ENCODE assay signal across 24 cellular contexts in the genomic region with DNA sequence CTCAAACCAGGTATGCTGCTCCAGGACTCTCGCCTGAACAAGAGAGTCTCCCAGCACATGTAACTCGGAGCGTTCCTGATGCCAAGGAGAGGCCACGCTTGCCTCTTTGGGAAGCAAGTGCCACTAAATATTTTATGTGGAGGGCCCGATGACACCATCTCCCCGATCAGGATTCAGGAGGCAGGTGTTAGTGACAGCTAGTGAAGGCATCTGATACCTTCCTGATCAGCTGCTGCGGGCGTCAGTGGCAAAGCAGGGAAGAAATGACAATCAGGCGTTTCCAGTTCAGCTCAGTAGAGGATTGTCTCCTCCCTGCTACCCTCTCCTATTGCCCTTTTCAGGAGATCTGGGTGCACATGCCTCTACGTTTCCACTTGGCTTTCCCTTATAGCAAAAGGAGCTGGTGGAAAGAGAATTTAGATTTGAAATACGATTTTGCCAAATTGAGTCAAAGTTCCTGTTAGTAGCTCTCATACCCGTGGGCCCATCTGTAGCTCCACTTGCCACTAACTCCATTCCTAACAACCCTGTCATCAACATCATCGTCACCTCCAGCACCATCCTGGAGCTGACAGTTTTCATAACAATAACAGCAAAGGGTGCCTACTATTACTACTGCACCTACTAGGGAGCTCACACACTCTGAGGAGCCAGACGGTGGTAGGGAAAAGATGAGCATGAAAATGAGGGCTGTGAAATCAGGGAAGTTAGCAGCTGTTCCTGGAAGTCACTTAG. TPM values are rescaled to one million over a fixed set of nuclear protein-coding genes. Genes with fewer than 3 reads are reported as not detected.
A peak's percentile ranks its signal among the peaks of the same experiment; 100 is the strongest.
DNase-seq lines count a peak whose midpoint lies in the region; ATAC-seq and TF ChIP-seq lines count a peak whose summit lies in the region.
"Had no signal": no experiment of that assay in that cellular context is flagged by ENCODE, and none has a peak within 500 bp of the region (broad histone marks: within the 10 kb centered on the region; RNA-seq: fewer than 3 reads in every experiment).

No MANE protein-coding gene starts in this region.

- no peak overlapping the region for H3K4me3 ChIP-seq in right atrium auricular region
- H3K4me3 ChIP-seq: adrenal gland, cardiac muscle cell, esophagus squamous epithelium had no signal

- H3K36me3 Mint-ChIP-seq in nephron (ENCODE audit: low read depth) = peaks cover 15% of the 10 kb centered on the region
- H3K36me3 Mint-ChIP-seq: WTC11 had no signal

- intact Hi-C loops in left cardiac atrium (cut with DNase I) = no loop called here

- H3K9me3 Mint-ChIP-seq in nephron = no peaks in the 10 kb centered on the region
- H3K9me3 Mint-ChIP-seq: WTC11 had no signal

- no peaks in the 10 kb centered on the region for H3K36me3 ChIP-seq in right atrium auricular region
- H3K36me3 ChIP-seq: adrenal gland, cardiac muscle cell had no signal

- H3K4me1 Mint-ChIP-seq in nephron = peaks cover 89% of the 10 kb centered on the region

- H3K27ac ChIP-seq in right atrium auricular region (peak overlapping the region; percentile 70 to 75), caudate nucleus (ENCODE audit: low read depth, low read length) (peak overlapping the region; percentile 1)
- H3K27ac ChIP-seq: adrenal gland, C4-2B, cardiac muscle cell had no signal

- H3K9me3 ChIP-seq in right atrium auricular region = no peaks in the 10 kb centered on the region
- H3K9me3 ChIP-seq: adrenal gland, esophagus squamous epithelium had no signal

- peaks cover 2% of the 10 kb centered on the region for H3K27me3 Mint-ChIP-seq in nephron (ENCODE audit: low read depth)

- DNase-seq in right atrium auricular region (ENCODE audit: low spot score) (no peak), left cardiac atrium (no peak), caudate nucleus (lab: John Stamatoyannopoulos, UW) (peak in 12 of 61 donors; percentile 16 to 55 (median 28)), hippocampal formation (lab: John Stamatoyannopoulos, UW) (no peak)
- DNase-seq in activated CD4-positive, alpha-beta T cell treated with anti-CD3 and anti-CD28 coated beads for 1 hour = no peak
- DNase-seq: ACHN; activated CD4-positive, alpha-beta T cell treated with anti-CD3 and anti-CD28 coated beads, Interleukin-2, amount 50 U/mL, for 48 hours; activated gamma-delta T cell; adrenal gland; esophagus squamous epithelium; left colon; midbrain; MM.1S; NCI-H187; stimulated activated CD4-positive, alpha-beta T cell treated with anti-CD3 and anti-CD28 coated beads, Interleukin-12 subunit alpha, Interleukin-12 subunit beta, amount 100 ng/mL, for 4 hours; stimulated activated CD8-positive, alpha-beta memory T cell treated with anti-CD3 and anti-CD28 coated beads, Interleukin-4, amount 100 ng/mL, for 48 hours; substantia nigra had no signal

- no peaks in the 10 kb centered on the region for H3K27me3 ChIP-seq in right atrium auricular region
- H3K27me3 ChIP-seq: adrenal gland, cardiac muscle cell, esophagus squamous epithelium had no signal

- TF ChIP-seq CTCF in right atrium auricular region (IDR thresholded peaks at IDR 0.05) (no peak), nephron (IDR thresholded peaks at IDR 0.05; ENCODE audit: unreplicated experiment in 3 of 3) (no peak)

- peak overlapping the region in 2 of 3 experiments; percentile 48 to 51 for H3K27ac Mint-ChIP-seq in nephron
- H3K27ac Mint-ChIP-seq: WTC11 had no signal

- no peak overlapping the region for H3K4me3 Mint-ChIP-seq in nephron
- H3K4me3 Mint-ChIP-seq: WTC11 had no signal

- ATAC-seq in left cardiac atrium = no peak
- no peak for ATAC-seq in GM18520 (IDR thresholded peaks at IDR 0.05; ENCODE audit: unreplicated experiment)
- ATAC-seq in HG02840 (IDR thresholded peaks at IDR 0.05; ENCODE audit: low FRiP score, unreplicated experiment) = no peak
- ATAC-seq: left colon, PC-3, WTC11 had no signal

- H3K4me1 ChIP-seq in right atrium auricular region = peaks cover 0 to 80% of the 10 kb centered on the region in 2 donors

RNA-seq across cellular contexts. Expression of a gene that starts 21.6 kb away (rescaled TPM):
- total RNA-seq in right atrium auricular region (10 to 100 TPM; 10.8 to 23.8 TPM), left cardiac atrium (10 to 100 TPM; 13.3 to 43.4 TPM)
